In genomic region chr12:109111775-109112491, GRCh38 we compare ENCODE assay signal across 8 cellular contexts. TPM values are rescaled to one million over a fixed set of nuclear protein-coding genes. Genes with fewer than 3 reads are reported as not detected.
DNase-seq lines count a peak whose midpoint lies in the region; ATAC-seq, FAIRE-seq and TF ChIP-seq lines count a peak whose summit lies in the region.

No MANE protein-coding gene starts in this region.

- H3K9me3 ChIP-seq in gastroesophageal sphincter (no peaks in the 10 kb centered on the region), thyroid gland (no peaks in the 10 kb centered on the region)

- DNase-seq in SHP77 (lab: John Stamatoyannopoulos, UW) (peak; percentile 31 to 53), SHP77 treated with DMSO at 0.1 percent for 48 hours (lab: John Stamatoyannopoulos, UW) (no peak), RCC 7860 (ENCODE audit: low spot score) (peak; percentile 10), neural crest cell (ENCODE audit: low read depth, low spot score) (peak; percentile 61), thyroid gland (peak; percentile 73 to 79)
- peak in 1 of 2 donors; percentile 57 for DNase-seq in activated naive CD4-positive, alpha-beta T cell treated with anti-CD3 and anti-CD28 coated beads, Interleukin-2, amount 50 U/mL, for 72 hours (ENCODE audit: low spot score in 2 of 2)

- H3K4me3 ChIP-seq in gastroesophageal sphincter = peak overlapping the region; percentile 36 to 70
- peak overlapping the region in 2 of 3 donors; percentile 40 to 48 for H3K4me3 ChIP-seq in thyroid gland (replicated peaks in 1 of 3)

- H3K4me3 Mint-ChIP-seq in neural crest cell = peak overlapping the region; percentile 38

- no peak for TF ChIP-seq EP300 in gastroesophageal sphincter (IDR thresholded peaks at IDR 0.05)

- TF ChIP-seq POLR2A in gastroesophageal sphincter (IDR thresholded peaks at IDR 0.05) = no peak
- TF ChIP-seq POLR2A in thyroid gland (IDR thresholded peaks at IDR 0.05) = peak in 1 of 2 donors; percentile 23

- peak overlapping the region; percentile 68 to 85 for H3K27ac Mint-ChIP-seq in activated naive CD4-positive, alpha-beta T cell treated with anti-CD3 and anti-CD28 coated beads, Interleukin-2, amount 50 U/mL, for 72 hours
- no peak overlapping the region for H3K27ac Mint-ChIP-seq in neural crest cell (ENCODE audit: unreplicated experiment)

- WGBS in gastroesophageal sphincter (ENCODE audit: low coverage in 1 of 2), 2 donors = 12 to 20% methylated on average over 7 of the region's 8 CpGs
- WGBS in thyroid gland, 2 donors = 27% methylated on average over 8 of the region's 8 CpGs

- ATAC-seq in activated naive CD4-positive, alpha-beta T cell treated with anti-CD3 and anti-CD28 coated beads, Interleukin-2, amount 50 U/mL, for 72 hours = peak; percentile 28 to 39
- no peak for ATAC-seq in gastroesophageal sphincter
- no peak for ATAC-seq in GM18867 (IDR thresholded peaks at IDR 0.05; ENCODE audit: unreplicated experiment)

- H3K36me3 Mint-ChIP-seq in activated naive CD4-positive, alpha-beta T cell treated with anti-CD3 and anti-CD28 coated beads, Interleukin-2, amount 50 U/mL, for 72 hours = peaks cover 0 to 11% of the 10 kb centered on the region in 2 donors
- H3K36me3 Mint-ChIP-seq in neural crest cell (ENCODE audit: low read depth) = peaks cover 9% of the 10 kb centered on the region

- H3K9me3 Mint-ChIP-seq in activated naive CD4-positive, alpha-beta T cell treated with anti-CD3 and anti-CD28 coated beads, Interleukin-2, amount 50 U/mL, for 72 hours = no peaks in the 10 kb centered on the region
- H3K9me3 Mint-ChIP-seq in neural crest cell = no peaks in the 10 kb centered on the region

- no peaks in the 10 kb centered on the region for H3K27me3 Mint-ChIP-seq in neural crest cell (ENCODE audit: low read depth)

- TF ChIP-seq CTCF in gastroesophageal sphincter (IDR thresholded peaks at IDR 0.05) (peak; percentile 73 to 91 (median 80)), neural crest cell (conservative IDR thresholded peaks at IDR 0.05) (peak; percentile 88), thyroid gland (IDR thresholded peaks at IDR 0.05) (peak; percentile 54 to 90 (median 66))

- peak; percentile 74 for FAIRE-seq in RCC 7860 (lab: Jason Lieb, UNC)

- intact Hi-C loops in thyroid gland (cut with DNase I) = no loop called here

- H3K27ac ChIP-seq in gastroesophageal sphincter (peak overlapping the region; percentile 64 to 98 (median 96)), thyroid gland (peak overlapping the region; percentile 88 to 98 (median 97))

- peaks cover 32% of the 10 kb centered on the region for H3K4me1 Mint-ChIP-seq in neural crest cell

- H3K4me1 ChIP-seq in gastroesophageal sphincter (peaks cover 13 to 69% (median 24%) of the 10 kb centered on the region in 3 donors), thyroid gland (peaks cover 54 to 62% of the 10 kb centered on the region in 2 donors)

- no peaks in the 10 kb centered on the region for H3K27me3 ChIP-seq in gastroesophageal sphincter
- no peaks in the 10 kb centered on the region for H3K27me3 ChIP-seq in thyroid gland

- H3K36me3 ChIP-seq in gastroesophageal sphincter (peaks cover 0 to 33% of the 10 kb centered on the region in 2 donors), thyroid gland (peaks cover 12 to 14% of the 10 kb centered on the region in 2 donors)

RNA-seq across cellular contexts. Expression of gene ACACB, which starts 4.5 kb away (rescaled TPM):
- total RNA-seq in activated naive CD4-positive, alpha-beta T cell treated with anti-CD3 and anti-CD28 coated beads, Interleukin-2, amount 50 U/mL, for 72 hours = 10 to 100 TPM; 13.4 to 23.7 TPM
- total RNA-seq in gastroesophageal sphincter (100 to 1,000 TPM in 3 of 4 donors, 10 to 100 TPM in 1; 49.4 to 230 (median 138) TPM), neural crest cell (15.9 and 16.8 TPM in 2 replicates), thyroid gland (100 to 1,000 TPM; 115 to 178 (median 140) TPM)

RNA-seq across cellular contexts. Expression of gene UNG, which starts 14.5 kb away (rescaled TPM):
- 10 to 100 TPM; 49.3 to 74.9 TPM for total RNA-seq in activated naive CD4-positive, alpha-beta T cell treated with anti-CD3 and anti-CD28 coated beads, Interleukin-2, amount 50 U/mL, for 72 hours
- total RNA-seq in gastroesophageal sphincter (10 to 100 TPM; 12.1 to 18.2 (median 17.3) TPM), neural crest cell (77.6 and 78.7 TPM in 2 replicates), thyroid gland (10 to 100 TPM; 33.1 to 45.5 (median 37.5) TPM)

RNA-seq across cellular contexts. Expression of gene ALKBH2, which starts 18.7 kb away (rescaled TPM):
- total RNA-seq in activated naive CD4-positive, alpha-beta T cell treated with anti-CD3 and anti-CD28 coated beads, Interleukin-2, amount 50 U/mL, for 72 hours = 10 to 100 TPM; 32.7 to 33.9 TPM
- 10 to 100 TPM; 13.5 to 21.9 (median 16.9) TPM for total RNA-seq in gastroesophageal sphincter
- total RNA-seq in neural crest cell = 33.1 and 36.2 TPM in 2 replicates
- 10 to 100 TPM in 3 of 4 donors, 1 to 10 TPM in 1; 7.6 to 34.5 (median 16.7) TPM for total RNA-seq in thyroid gland

RNA-seq across cellular contexts. Expression of gene USP30, which starts 59.6 kb away (rescaled TPM):
- total RNA-seq in activated naive CD4-positive, alpha-beta T cell treated with anti-CD3 and anti-CD28 coated beads, Interleukin-2, amount 50 U/mL, for 72 hours = 10 to 100 TPM; 10.4 to 21.0 TPM
- total RNA-seq in gastroesophageal sphincter (10 to 100 TPM; 10.5 to 15.4 (median 14.2) TPM), neural crest cell (15.4 and 20.9 TPM in 2 replicates), thyroid gland (10 to 100 TPM; 18.8 to 25.7 (median 20.9) TPM)

Comparison
In these comparisons a context has a peak if more than half of its experiments do, and no peak if none do; other contexts are left out.
1. ATAC-seq: peak in activated naive CD4-positive, alpha-beta T cell treated with anti-CD3 and anti-CD28 coated beads, Interleukin-2, amount 50 U/mL, for 72 hours (2 of 2); none in gastroesophageal sphincter (single experiment) and GM18867 (single experiment).
2. Peak in every context shown above with its lines, with median percentiles within 50 percentile points of each other: CTCF ChIP-seq.